Comparison of ENCODE assay signal across 29 cellular contexts in genomic region chr14:77529213-77529612, GRCh38. TPM values are rescaled to one million over a fixed set of nuclear protein-coding genes. Genes with fewer than 3 reads are reported as not detected.
"Had no signal": no experiment of that assay in that cellular context is flagged by ENCODE, and none has a peak within 500 bp of the region (broad histone marks: within the 10 kb centered on the region; RNA-seq: fewer than 3 reads in every experiment).

No MANE protein-coding gene starts in this region.

- H3K27me3 Mint-ChIP-seq: naive thymus-derived CD4-positive, alpha-beta T cell; natural killer cell treated with Interleukin-12 subunit alpha and Interleukin-12 subunit beta and Interleukin-15 and Interleukin-18, amount 100 ng/mL, for 72 hours; progenitor cell of endocrine pancreas; stimulated activated memory B cell treated with anti-CD40 and anti-IgM and Interleukin-4, amounts not matched to agents 10 μg/mL and 1 μg/mL and 100 μg/mL, for 72 hours; stimulated activated naive CD8-positive, alpha-beta T cell treated with anti-CD3 and anti-CD28 coated beads, Interleukin-15, amount 100 ng/mL, for 72 hours; type B pancreatic cell had no signal

- H3K27ac ChIP-seq: left ventricle myocardium inferior, ovary, right atrium auricular region, right lobe of liver, tibial nerve, uterus had no signal

- H3K36me3 Mint-ChIP-seq: natural killer cell treated with Interleukin-12 subunit alpha and Interleukin-12 subunit beta and Interleukin-15 and Interleukin-18, amount 100 ng/mL, for 72 hours had no signal

- H3K4me1 Mint-ChIP-seq: stimulated activated memory B cell treated with anti-CD40 and anti-IgM and Interleukin-4, amounts not matched to agents 10 μg/mL and 1 μg/mL and 100 μg/mL, for 72 hours had no signal

- H3K9me3 ChIP-seq: left ventricle myocardium inferior, mucosa of descending colon, ovary, right atrium auricular region, right lobe of liver, tibial nerve, uterus had no signal

- H3K36me3 ChIP-seq: left ventricle myocardium inferior, ovary, right atrium auricular region, right lobe of liver, uterus had no signal

- H3K4me3 ChIP-seq: left ventricle myocardium inferior, lung, mucosa of descending colon, ovary, right atrium auricular region, right lobe of liver, smooth muscle cell, tibial nerve, uterus had no signal

- H3K4me2 ChIP-seq: smooth muscle cell had no signal

- ATAC-seq: mucosa of descending colon; naive thymus-derived CD4-positive, alpha-beta T cell; natural killer cell treated with Interleukin-12 subunit alpha and Interleukin-12 subunit beta and Interleukin-15 and Interleukin-18, amount 100 ng/mL, for 72 hours; right lobe of liver; stimulated activated memory B cell treated with anti-CD40 and anti-IgM and Interleukin-4, amounts not matched to agents 10 μg/mL and 1 μg/mL and 100 μg/mL, for 72 hours; stimulated activated naive CD8-positive, alpha-beta T cell treated with anti-CD3 and anti-CD28 coated beads, Interleukin-15, amount 100 ng/mL, for 72 hours had no signal

- H3K9me3 Mint-ChIP-seq: immature natural killer cell; naive thymus-derived CD4-positive, alpha-beta T cell; natural killer cell treated with Interleukin-12 subunit alpha and Interleukin-12 subunit beta and Interleukin-15 and Interleukin-18, amount 100 ng/mL, for 72 hours; stimulated activated memory B cell treated with anti-CD40 and anti-IgM and Interleukin-4, amounts not matched to agents 10 μg/mL and 1 μg/mL and 100 μg/mL, for 72 hours; stimulated activated naive CD8-positive, alpha-beta T cell treated with anti-CD3 and anti-CD28 coated beads, Interleukin-15, amount 100 ng/mL, for 72 hours; type B pancreatic cell had no signal

- H3K4me3 Mint-ChIP-seq: immature natural killer cell; naive thymus-derived CD4-positive, alpha-beta T cell; natural killer cell treated with Interleukin-12 subunit alpha and Interleukin-12 subunit beta and Interleukin-15 and Interleukin-18, amount 100 ng/mL, for 72 hours; stimulated activated memory B cell treated with anti-CD40 and anti-IgM and Interleukin-4, amounts not matched to agents 10 μg/mL and 1 μg/mL and 100 μg/mL, for 72 hours; stimulated activated naive CD8-positive, alpha-beta T cell treated with anti-CD3 and anti-CD28 coated beads, Interleukin-15, amount 100 ng/mL, for 72 hours; type B pancreatic cell had no signal

- H3K27ac Mint-ChIP-seq: immature natural killer cell; natural killer cell treated with Interleukin-12 subunit alpha and Interleukin-12 subunit beta and Interleukin-15 and Interleukin-18, amount 100 ng/mL, for 72 hours; progenitor cell of endocrine pancreas; stimulated activated memory B cell treated with anti-CD40 and anti-IgM and Interleukin-4, amounts not matched to agents 10 μg/mL and 1 μg/mL and 100 μg/mL, for 72 hours; stimulated activated naive CD8-positive, alpha-beta T cell treated with anti-CD3 and anti-CD28 coated beads, Interleukin-15, amount 100 ng/mL, for 72 hours; type B pancreatic cell had no signal

- H3K4me1 ChIP-seq: left ventricle myocardium inferior, right atrium auricular region, right lobe of liver, tibial nerve had no signal

- H3K27me3 ChIP-seq: ovary, right atrium auricular region, right lobe of liver, tibial nerve, uterus had no signal

- DNase-seq: hypothalamus; immature natural killer cell; islet precursor cell; left ventricle myocardium inferior; midbrain; mucosa of descending colon; naive thymus-derived CD4-positive, alpha-beta T cell; ovary; right lobe of liver; stimulated activated CD4-positive, alpha-beta T cell treated with anti-CD3 and anti-CD28 coated beads, Interleukin-1b, Interleukin-23, amount 100 ng/mL, for 48 hours; stimulated activated CD4-positive, alpha-beta T cell treated with anti-CD3 and anti-CD28 coated beads, Interleukin-2, amount 100 ng/mL, for 48 hours; stimulated activated CD4-positive, alpha-beta T cell treated with anti-CD3 and anti-CD28 coated beads, Interleukin-4, amount 100 ng/mL, for 4 hours; stimulated activated CD8-positive, alpha-beta memory T cell treated with anti-CD3 and anti-CD28 coated beads, Interleukin-4, amount 100 ng/mL, for 48 hours; stimulated activated naive CD4-positive, alpha-beta T cell treated with Interleukin-2 at 50 U/mL for 16 hours; stimulated activated naive CD8-positive, alpha-beta T cell treated with anti-CD3 and anti-CD28 coated beads, Interleukin-15, amount 100 ng/mL, for 72 hours; substantia nigra; uterus had no signal

RNA-seq across cellular contexts. Expression of gene ISM2, which starts 30.6 kb away (rescaled TPM):
- total RNA-seq: left ventricle myocardium inferior; lung; mesenteric fat pad; myocyte; naive thymus-derived CD4-positive, alpha-beta T cell; progenitor cell of endocrine pancreas; pulmonary artery endothelial cell; skeletal muscle tissue had no signal
- polyA plus RNA-seq: immature natural killer cell; naive thymus-derived CD4-positive, alpha-beta T cell had no signal
